8 cellular contexts compared by ENCODE assay signal in genomic region chr20:58179432-58180099, GRCh38. TPM values are rescaled to one million over a fixed set of nuclear protein-coding genes. Genes with fewer than 3 reads are reported as not detected.
DNase-seq lines count a peak whose midpoint lies in the region; ATAC-seq and TF ChIP-seq lines count a peak whose summit lies in the region.

No MANE protein-coding gene starts in this region.

- intact Hi-C loops in testis (cut with DNase I; ENCODE audit: low total_unique reads): loop anchor here (5.0 kb wide), 1 partner anchor 522 kb away; no protein-coding TSS in a partner anchor

- H3K79me2 ChIP-seq in osteoblast (ENCODE audit: insufficient read depth, low read length): no peaks in the 10 kb centered on the region

- H2AFZ ChIP-seq in osteoblast (ENCODE audit: low read length): peak overlapping the region; percentile 94

- WGBS in testis, 2 donors: 1% methylated on average over 11 to 33 of the region's 46 CpGs

- H3K9me3 ChIP-seq in RWPE2 (ENCODE audit: severe bottlenecking): peaks cover 11% of the 10 kb centered on the region
- peaks cover 10% of the 10 kb centered on the region for H3K9me3 ChIP-seq in osteoblast (ENCODE audit: low read depth, low read length)
- H3K9me3 ChIP-seq in testis: no peaks in the 10 kb centered on the region

- no peak for TF ChIP-seq POLR2A in testis (IDR thresholded peaks at IDR 0.05)

- no peaks in the 10 kb centered on the region for H3K27me3 ChIP-seq in RWPE2 (ENCODE audit: insufficient read depth, poor library complexity, severe bottlenecking)
- H3K27me3 ChIP-seq in osteoblast (ENCODE audit: insufficient read depth, low read length): peaks cover 8% of the 10 kb centered on the region
- H3K27me3 ChIP-seq in testis: no peaks in the 10 kb centered on the region

- H3K4me1 ChIP-seq in RWPE2 (ENCODE audit: insufficient read depth, poor library complexity, severe bottlenecking) (no peaks in the 10 kb centered on the region), osteoblast (ENCODE audit: insufficient read depth, low read length) (peaks cover 18% of the 10 kb centered on the region), testis (peaks cover 10% of the 10 kb centered on the region)

- H3K4me2 ChIP-seq in osteoblast (ENCODE audit: insufficient read depth, low read length): peak overlapping the region; percentile 84

- TF ChIP-seq CTCF in RWPE2 (IDR thresholded peaks at IDR 0.05; ENCODE audit: poor library complexity, severe bottlenecking) (peak; percentile 100), osteoblast (IDR thresholded peaks at IDR 0.05; ENCODE audit: extremely low read depth, low read depth, low read length) (peak; percentile 74), testis (IDR thresholded peaks at IDR 0.05) (peak; percentile 96 to 100 (median 97))

- peak overlapping the region; percentile 1 for H3K4me3 ChIP-seq in RWPE2 (ENCODE audit: severe bottlenecking)
- peak overlapping the region; percentile 65 for H3K4me3 ChIP-seq in osteoblast (ENCODE audit: insufficient read depth, low read length)
- peak overlapping the region; percentile 25 to 53 for H3K4me3 ChIP-seq in testis

- H3K36me3 ChIP-seq in RWPE2 (ENCODE audit: low read depth) (no peaks in the 10 kb centered on the region), osteoblast (ENCODE audit: insufficient read depth, low read length) (no peaks in the 10 kb centered on the region), testis (ENCODE audit: low read depth, missing control alignments) (no peaks in the 10 kb centered on the region)

- peak; percentile 58 for ATAC-seq in HG03175 (IDR thresholded peaks at IDR 0.05; ENCODE audit: unreplicated experiment)
- ATAC-seq in RWPE2 (ENCODE audit: low read depth): peak; percentile 82
- no peak for ATAC-seq in GM18873 (IDR thresholded peaks at IDR 0.05; ENCODE audit: low FRiP score, unreplicated experiment)

- H4K20me1 ChIP-seq in osteoblast (ENCODE audit: insufficient read depth, low read length): no peaks in the 10 kb centered on the region

- DNase-seq in DMS79 (lab: John Stamatoyannopoulos, UW) (peak; percentile 4), RWPE2 (ENCODE audit: low spot score) (no peak), activated gamma-delta T cell treated with Interleukin-2 at 50 U/mL for 16 hours (peak; percentile 60), germinal center (ENCODE audit: low spot score) (peak; percentile 76), osteoblast (ENCODE audit: insufficient read length, low spot score, missing footprints) (peak; percentile 94), testis (peak; percentile 68)

- no peak overlapping the region for H3K27ac ChIP-seq in RWPE2 (ENCODE audit: poor library complexity, severe bottlenecking)
- no peak overlapping the region for H3K27ac ChIP-seq in osteoblast (ENCODE audit: low read depth, low read length)
- H3K27ac ChIP-seq in testis: no peak overlapping the region

RNA-seq across cellular contexts. Expression of gene ANKRD60, which starts 48.9 kb away (rescaled TPM):
- total RNA-seq in osteoblast (not detected in 2 replicates), testis (1 to 10 TPM; 3.0 to 8.0 TPM)
- polyA plus RNA-seq in testis (ENCODE audit: insufficient read depth, low read depth, low replicate concordance): 7.7 TPM

Comparison
In these comparisons a context has a peak if more than half of its experiments do, and no peak if none do; other contexts are left out.
1. H3K4me3 ChIP-seq: peak in every context shown above with its lines; median percentile 65 in osteoblast; 39 in testis; 1 in RWPE2.